1 cellular context compared by ENCODE assay signal in genomic region chr10:70742537-70743429, GRCh38.
A peak's percentile ranks its signal among the peaks of the same experiment; 100 is the strongest.
TF ChIP-seq lines count a peak whose summit lies in the region.

No MANE protein-coding gene starts in this region.

TF ChIP-seq in HepG2, 621 proteins besides CTCF, POLR2A, EP300 and RAD21 (continued from another document and continues in another):
- no peak for TF ChIP-seq ATF2 (CRISPR knock-in tag; IDR thresholded peaks at IDR 0.05)
- no peak for TF ChIP-seq ETS1 (CRISPR knock-in tag; IDR thresholded peaks at IDR 0.05)
- TF ChIP-seq KMT2B (CRISPR knock-in tag; IDR thresholded peaks at IDR 0.05) = no peak
- TF ChIP-seq HOXD1 (CRISPR knock-in tag; IDR thresholded peaks at IDR 0.05) = no peak
- TF ChIP-seq KAT8 (CRISPR knock-in tag; IDR thresholded peaks at IDR 0.05) = peak; percentile 39; the same call in 1 of the 2 replicates
- TF ChIP-seq SNAPC5 (CRISPR knock-in tag; IDR thresholded peaks at IDR 0.05; ENCODE audit: borderline replicate concordance) = no peak
- TF ChIP-seq CCAR2 (optimal IDR thresholded peaks at IDR 0.05; ENCODE audit: low read depth, low read length) = no peak
- TF ChIP-seq PHF20 (CRISPR knock-in tag; IDR thresholded peaks at IDR 0.05) = no peak
- peak; percentile 62; the same call in 1 of the 2 replicates for TF ChIP-seq ZZZ3 (CRISPR knock-in tag; IDR thresholded peaks at IDR 0.05; ENCODE audit: borderline replicate concordance)
- TF ChIP-seq ZNF205 (CRISPR knock-in tag; IDR thresholded peaks at IDR 0.05) = no peak
- TF ChIP-seq ZNF777 (CRISPR knock-in tag; IDR thresholded peaks at IDR 0.05) = no peak
- no peak for TF ChIP-seq ZNF703 (CRISPR knock-in tag; IDR thresholded peaks at IDR 0.05; ENCODE audit: borderline replicate concordance)
- no peak for TF ChIP-seq ATRX (CRISPR knock-in tag; IDR thresholded peaks at IDR 0.05; ENCODE audit: borderline replicate concordance)
- 0 out of 2 replicates have a peak, but pooled peaks have one; percentile 27 for TF ChIP-seq SAP130 (CRISPR knock-in tag; IDR thresholded peaks at IDR 0.05; ENCODE audit: low read depth)
- TF ChIP-seq ATF3 (CRISPR knock-in tag; IDR thresholded peaks at IDR 0.05) = no peak
- no peak for TF ChIP-seq ISX (CRISPR knock-in tag; conservative IDR thresholded peaks at IDR 0.05)
- TF ChIP-seq ZNF431 (CRISPR knock-in tag; IDR thresholded peaks at IDR 0.05; ENCODE audit: borderline replicate concordance, low read depth) = no peak
- TF ChIP-seq ZXDC (CRISPR knock-in tag; IDR thresholded peaks at IDR 0.05) = no peak
- no peak for TF ChIP-seq U2AF2 (IDR thresholded peaks at IDR 0.05; ENCODE audit: low read depth, low read length)
- no peak for TF ChIP-seq SOX6 (IDR thresholded peaks at IDR 0.05)
- no peak for TF ChIP-seq SOX6 (CRISPR knock-in tag; IDR thresholded peaks at IDR 0.05)
- TF ChIP-seq TEAD3 (CRISPR knock-in tag; optimal IDR thresholded peaks at IDR 0.05; ENCODE audit: borderline replicate concordance) = peak; percentile 45
- TF ChIP-seq HNRNPK (IDR thresholded peaks at IDR 0.05; ENCODE audit: low read depth, low read length, poor library complexity, severe bottlenecking) = no peak
- TF ChIP-seq ZFP1 (CRISPR knock-in tag; IDR thresholded peaks at IDR 0.05) = no peak
- no peak for TF ChIP-seq TFDP1 (CRISPR knock-in tag; IDR thresholded peaks at IDR 0.05; ENCODE audit: borderline replicate concordance)
- TF ChIP-seq DPF2 (CRISPR knock-in tag; IDR thresholded peaks at IDR 0.05; ENCODE audit: borderline replicate concordance, low read depth) = no peak
- no peak for TF ChIP-seq SCMH1 (CRISPR knock-in tag; IDR thresholded peaks at IDR 0.05; ENCODE audit: borderline replicate concordance)
- peak; percentile 25; the same call in 1 of the 2 replicates for TF ChIP-seq ETV5 (CRISPR knock-in tag; IDR thresholded peaks at IDR 0.05; ENCODE audit: borderline replicate concordance)
- no peak for TF ChIP-seq ATF7 (IDR thresholded peaks at IDR 0.05)
- no peak for TF ChIP-seq ATF7 (CRISPR knock-in tag; IDR thresholded peaks at IDR 0.05)
- TF ChIP-seq ZNF761 (CRISPR knock-in tag; conservative IDR thresholded peaks at IDR 0.05) = no peak
- no peak for TF ChIP-seq SRSF9 (IDR thresholded peaks at IDR 0.05; ENCODE audit: borderline replicate concordance, insufficient read depth, low read depth, low read length, poor library complexity, severe bottlenecking)
- TF ChIP-seq YEATS4 (CRISPR knock-in tag; IDR thresholded peaks at IDR 0.05; ENCODE audit: borderline replicate concordance) = no peak
- TF ChIP-seq MNT (IDR thresholded peaks at IDR 0.05) = no peak
- no peak for TF ChIP-seq GTF2F1 (IDR thresholded peaks at IDR 0.05; ENCODE audit: low read length)
- no peak for TF ChIP-seq PRDM15 (CRISPR knock-in tag; IDR thresholded peaks at IDR 0.05)
- TF ChIP-seq PITX1 (CRISPR knock-in tag; IDR thresholded peaks at IDR 0.05) = 0 out of 2 replicates have a peak, but pooled peaks have one; percentile 57
- TF ChIP-seq FOXM1 (CRISPR knock-in tag; IDR thresholded peaks at IDR 0.05) = no peak
- TF ChIP-seq PATZ1 (CRISPR knock-in tag; IDR thresholded peaks at IDR 0.05) = peak; percentile 45; the same call in 1 of the 2 replicates
- TF ChIP-seq SRF (IDR thresholded peaks at IDR 0.05; ENCODE audit: low read depth, low read length) = no peak
- TF ChIP-seq ZNF781 (CRISPR knock-in tag; IDR thresholded peaks at IDR 0.05; ENCODE audit: borderline replicate concordance, not compliant biosample characterization) = no peak
- no peak for TF ChIP-seq ZNF782 (CRISPR knock-in tag; IDR thresholded peaks at IDR 0.05; ENCODE audit: borderline replicate concordance)
- no peak for TF ChIP-seq RFXANK (CRISPR knock-in tag; IDR thresholded peaks at IDR 0.05)
- no peak for TF ChIP-seq AGO2 (optimal IDR thresholded peaks at IDR 0.05; ENCODE audit: low read depth, low read length)
- no peak for TF ChIP-seq FOSL2 (CRISPR knock-in tag; IDR thresholded peaks at IDR 0.05)
- no peak for TF ChIP-seq RBM22 (optimal IDR thresholded peaks at IDR 0.05; ENCODE audit: low read length)
- TF ChIP-seq POGK (CRISPR knock-in tag; conservative IDR thresholded peaks at IDR 0.05) = no peak
- TF ChIP-seq ZNF776 (CRISPR knock-in tag; IDR thresholded peaks at IDR 0.05) = no peak
- TF ChIP-seq HNF4A (CRISPR knock-in tag; IDR thresholded peaks at IDR 0.05) = peak; percentile 74
- no peak for TF ChIP-seq BRF2 (CRISPR knock-in tag; IDR thresholded peaks at IDR 0.05)
- no peak for TF ChIP-seq MBNL3 (CRISPR knock-in tag; conservative IDR thresholded peaks at IDR 0.05)
- no peak for TF ChIP-seq TRIM24 (CRISPR knock-in tag; IDR thresholded peaks at IDR 0.05)
